Comparison of ENCODE assay signal across 11 cellular contexts in the genomic region with DNA sequence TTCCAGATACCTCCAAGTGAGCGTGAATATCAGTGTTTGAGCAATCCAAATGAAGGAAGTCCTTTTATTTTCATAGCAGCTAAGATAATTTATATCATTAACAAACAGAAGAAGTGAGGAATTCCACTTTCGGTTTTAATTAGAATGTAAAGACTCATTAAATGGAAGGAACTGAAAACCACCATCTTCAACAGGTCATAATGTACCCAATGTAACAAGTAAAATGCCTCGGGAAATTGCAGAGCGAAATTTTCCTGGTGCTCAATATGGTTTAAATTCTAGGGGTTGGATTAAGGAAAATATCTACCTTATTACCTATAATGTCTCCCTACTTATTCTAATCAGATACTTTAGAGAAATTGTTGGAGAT. TPM values are rescaled to one million over a fixed set of nuclear protein-coding genes. Genes with fewer than 3 reads are reported as not detected.
DNase-seq lines count a peak whose midpoint lies in the region; ATAC-seq, FAIRE-seq and TF ChIP-seq lines count a peak whose summit lies in the region.
"Had no signal": no experiment of that assay in that cellular context is flagged by ENCODE, and none has a peak within 500 bp of the region (broad histone marks: within the 10 kb centered on the region; RNA-seq: fewer than 3 reads in every experiment).

No MANE protein-coding gene starts in this region.

- H3K4me3 Mint-ChIP-seq in IgD-negative memory B cell (peak overlapping the region; percentile 34 to 88 (median 56)), astrocyte (ENCODE audit: unreplicated experiment) (peak overlapping the region; percentile 20), natural killer cell (no peak overlapping the region)

- POLR2A ChIA-PET in SK-N-SH (lab: Yijun Ruan, JAX) = no interaction called here

- ATAC-seq in SK-N-SH treated with all-trans-retinoic acid at 6 μM for 48 hours (no peak), natural killer cell (no peak), aorta (ENCODE audit: low FRiP score) (no peak)

- H3K27me3 Mint-ChIP-seq in IgD-negative memory B cell (no peaks in the 10 kb centered on the region), astrocyte (ENCODE audit: low read depth, unreplicated experiment) (no peaks in the 10 kb centered on the region), natural killer cell (ENCODE audit: low read depth in 2 of 2) (no peaks in the 10 kb centered on the region)

- peaks cover 27% of the 10 kb centered on the region for H3F3A ChIP-seq in SK-N-SH (replicated peaks; ENCODE audit: insufficient read depth)

- H3K9me3 ChIP-seq in SK-N-SH = no peaks in the 10 kb centered on the region
- H3K9me3 ChIP-seq in astrocyte (ENCODE audit: insufficient read depth, low read depth, low read length) = no peaks in the 10 kb centered on the region
- H3K9me3 ChIP-seq in spleen = no peaks in the 10 kb centered on the region
- no peaks in the 10 kb centered on the region for H3K9me3 ChIP-seq in aorta (ENCODE audit: control insufficient read depth, low read length)

- H3K27me3 ChIP-seq in SK-N-SH (ENCODE audit: insufficient read depth) (no peaks in the 10 kb centered on the region), astrocyte (ENCODE audit: insufficient read depth, low read length) (no peaks in the 10 kb centered on the region), spleen (replicated peaks in 1 of 7) (no peaks in the 10 kb centered on the region), aorta (ENCODE audit: control insufficient read depth in 1 of 2, insufficient read depth in 2 of 2, low read length in 1 of 2) (no peaks in the 10 kb centered on the region)

- H3K4me2 ChIP-seq in SK-N-SH = peak overlapping the region; percentile 12; the same call in 1 of the 2 replicates
- H3K4me2 ChIP-seq in astrocyte (ENCODE audit: low read length) = peak overlapping the region; percentile 83

- no peak for TF ChIP-seq RAD21 in SK-N-SH (IDR thresholded peaks at IDR 0.05; ENCODE audit: low read length)

- TF ChIP-seq EP300 in SK-N-SH (IDR thresholded peaks at IDR 0.05; ENCODE audit: borderline replicate concordance in 1 of 2, low read depth in 1 of 2, low read length in 1 of 2) = 0 out of 4 replicates have a peak, but pooled peaks of 1 of the 2 experiments have one; percentile 2

- DNase-seq in SK-N-SH = no peak
- no peak for DNase-seq in astrocyte (ENCODE audit: low read depth)
- no peak for DNase-seq in natural killer cell
- DNase-seq in spleen = no peak
- DNase-seq in GM13977 (ENCODE audit: low spot score) = no peak
- no peak for DNase-seq in aorta
- DNase-seq: amygdala; effector memory CD4-positive, alpha-beta T cell; NCI-H524 treated with DMSO at 0.1 percent for 48 hours had no signal

- H3K4me1 Mint-ChIP-seq in IgD-negative memory B cell = peaks cover 11 to 15% (median 11%) of the 10 kb centered on the region in 3 donors
- H3K4me1 Mint-ChIP-seq in astrocyte (ENCODE audit: low read depth, unreplicated experiment) = peaks cover 23% of the 10 kb centered on the region
- H3K4me1 Mint-ChIP-seq in natural killer cell = peaks cover 0 to 9% of the 10 kb centered on the region in 2 donors

- CTCF ChIA-PET in SK-N-SH (lab: Yijun Ruan, JAX) = interaction anchor here (1.2 to 3.2 kb wide), 2 partner anchors 34 to 151 kb away, joined by 3 to 14 read pairs; a partner anchor contains a TSS

- H3K4me1 ChIP-seq in SK-N-SH (ENCODE audit: control insufficient read depth in 1 of 2, insufficient read depth in 2 of 2, low read depth in 1 of 2, low read length in 1 of 2) (peaks cover 0 to 22% of the 10 kb centered on the region in 2 experiments; a peak in 2 of 4 replicates), astrocyte (ENCODE audit: insufficient read depth, low read length) (peaks cover 24% of the 10 kb centered on the region), spleen (peaks cover 0 to 13% (median 2%) of the 10 kb centered on the region in 6 donors), aorta (ENCODE audit: control insufficient read depth in 1 of 2, insufficient read depth in 2 of 2, low read length in 2 of 2) (no peaks in the 10 kb centered on the region)

- TF ChIP-seq POLR2A in spleen (IDR thresholded peaks at IDR 0.05) = no peak

- peak overlapping the region; percentile 23; the same call in 1 of the 2 replicates for H2AFZ ChIP-seq in SK-N-SH (ENCODE audit: low read depth)
- no peak overlapping the region for H2AFZ ChIP-seq in astrocyte (ENCODE audit: low read depth, low read length)

- no peak overlapping the region for H3K27ac Mint-ChIP-seq in IgD-negative memory B cell
- H3K27ac Mint-ChIP-seq in astrocyte (ENCODE audit: unreplicated experiment) = peak overlapping the region; percentile 90
- peak overlapping the region; percentile 21 to 36 for H3K27ac Mint-ChIP-seq in natural killer cell

- H3K4me3 ChIP-seq in SK-N-SH (ENCODE audit: low read depth in 2 of 2, low read length in 1 of 2) (no peak overlapping the region), astrocyte (ENCODE audit: insufficient read depth, low read depth, low read length) (no peak overlapping the region), spleen (peak overlapping the region in 1 of 8 donors; percentile 16), aorta (ENCODE audit: low read length in 2 of 2) (no peak overlapping the region)

- TF ChIP-seq CTCF in SK-N-SH (IDR thresholded peaks at IDR 0.05) (no peak), astrocyte (IDR thresholded peaks at IDR 0.05; ENCODE audit: insufficient read depth, low read depth, low read length) (no peak), natural killer cell (IDR thresholded peaks at IDR 0.05) (no peak), spleen (IDR thresholded peaks at IDR 0.05 in 8 of 11, conservative IDR thresholded peaks at IDR 0.05 in 3 of 11) (no peak), GM13977 (IDR thresholded peaks at IDR 0.05; ENCODE audit: extremely low read depth, insufficient read depth, missing control alignments) (no peak)

- H3K9ac ChIP-seq in SK-N-SH (peak overlapping the region; percentile 18; the same call in 1 of the 2 replicates), astrocyte (ENCODE audit: low read length) (peak overlapping the region; percentile 15)

- no peaks in the 10 kb centered on the region for H4K20me1 ChIP-seq in SK-N-SH (ENCODE audit: insufficient read depth)
- no peaks in the 10 kb centered on the region for H4K20me1 ChIP-seq in astrocyte (ENCODE audit: insufficient read depth, low read length)

- no peaks in the 10 kb centered on the region for H3K36me3 ChIP-seq in SK-N-SH (replicated peaks in 1 of 2; ENCODE audit: control insufficient read depth in 1 of 2, insufficient read depth in 2 of 2, low read length in 1 of 2)
- no peaks in the 10 kb centered on the region for H3K36me3 ChIP-seq in astrocyte (ENCODE audit: insufficient read depth, low read length)
- H3K36me3 ChIP-seq in spleen = no peaks in the 10 kb centered on the region
- no peaks in the 10 kb centered on the region for H3K36me3 ChIP-seq in aorta (ENCODE audit: control insufficient read depth in 1 of 2, insufficient read depth in 2 of 2, low read length in 1 of 2)

- no peaks in the 10 kb centered on the region for H3K9me3 Mint-ChIP-seq in IgD-negative memory B cell
- no peaks in the 10 kb centered on the region for H3K9me3 Mint-ChIP-seq in astrocyte (ENCODE audit: unreplicated experiment)
- no peaks in the 10 kb centered on the region for H3K9me3 Mint-ChIP-seq in natural killer cell

- H3K9me2 ChIP-seq in SK-N-SH = no peaks in the 10 kb centered on the region

- WGBS in SK-N-SH (ENCODE audit: low lambda C conversion rate) = 21% methylated on average over 4 of the region's 4 CpGs
- 24 to 55% (median 38%) methylated on average over 4 of the region's 4 CpGs for WGBS in spleen, 5 donors
- WGBS in aorta, 2 donors = 56 to 68% methylated on average over 4 of the region's 4 CpGs

- FAIRE-seq in astrocyte (lab: Jason Lieb, UNC) = no peak

- H3K79me2 ChIP-seq in SK-N-SH (ENCODE audit: insufficient read depth) = no peaks in the 10 kb centered on the region
- no peaks in the 10 kb centered on the region for H3K79me2 ChIP-seq in astrocyte (ENCODE audit: insufficient read depth, low read length)

- in situ Hi-C loops in GM13977 (cut with MboI; ENCODE audit: low pct_unique_long_range_greater_than_20kb, low sequenced_read_pairs, unreplicated experiment) = loop anchor here (25.0 kb wide), 1 partner anchor 381 kb away; no protein-coding TSS in a partner anchor

- no peaks in the 10 kb centered on the region for H3K36me3 Mint-ChIP-seq in IgD-negative memory B cell
- no peaks in the 10 kb centered on the region for H3K36me3 Mint-ChIP-seq in astrocyte (ENCODE audit: low read depth, unreplicated experiment)
- H3K36me3 Mint-ChIP-seq in natural killer cell = no peaks in the 10 kb centered on the region

- H3K27ac ChIP-seq in SK-N-SH (ENCODE audit: low read depth in 2 of 2, low read length in 1 of 2) = peak overlapping the region; percentile 12 to 96; a peak in 3 of 4 replicates
- H3K27ac ChIP-seq in astrocyte (ENCODE audit: low read depth, low read length) = peak overlapping the region; percentile 97
- peak overlapping the region in 4 of 8 donors; percentile 37 to 66 (median 46) for H3K27ac ChIP-seq in spleen
- H3K27ac ChIP-seq in aorta (ENCODE audit: low read depth in 1 of 2, low read length in 2 of 2) = no peak overlapping the region

- intact Hi-C loops in natural killer cell (cut with micrococcal nuclease) = loop anchor here (10.0 kb wide), 1 partner anchor 408 kb away; no protein-coding TSS in a partner anchor
- intact Hi-C loops in spleen (cut with DNase I; ENCODE audit: low total_unique reads) = no loop called here
- intact Hi-C loops in aorta (cut with DNase I) = loop anchor here in 1 of 2 donors (2.0 kb wide), 1 partner anchor 34 kb away; a partner anchor contains a TSS

TF ChIP-seq in SK-N-SH, 30 proteins besides CTCF, POLR2A, EP300 and RAD21 (continues in another document):
- TF ChIP-seq FOSL2 (IDR thresholded peaks at IDR 0.05; ENCODE audit: borderline replicate concordance, low read depth) = no peak

TF ChIP-seq in SK-N-SH treated with all-trans-retinoic acid at 6 μM for 48 hours, 23 proteins besides CTCF, POLR2A, EP300 and RAD21 (continues in another document):
- TF ChIP-seq TOX (CRISPR knock-in tag; IDR thresholded peaks at IDR 0.05; ENCODE audit: borderline replicate concordance) (no peak), SNAI2 (CRISPR knock-in tag; IDR thresholded peaks at IDR 0.05) (no peak)

RNA-seq across cellular contexts. Expression of a gene that starts 33.9 kb away (rescaled TPM):
- polyA plus RNA-seq in SK-N-SH (2012; rRNA removed) (10.3 and 10.5 TPM in 2 replicates), IgD-negative memory B cell (18.7 TPM), spleen (1 to 10 TPM; 3.2 to 4.6 (median 4.6) TPM), aorta (under 1 TPM; 0.33 to 0.38 TPM)
- 6.4 and 8.5 TPM in 2 replicates for polyA plus RNA-seq in SK-N-SH (2012; cell fraction: cytosol; rRNA removed)
- polyA plus RNA-seq in SK-N-SH (2012; cell fraction: nucleus; rRNA removed) = 15.2 and 17.4 TPM in 2 replicates
- total RNA-seq in astrocyte (20.8 and 21.0 TPM in 2 replicates), natural killer cell (1 to 10 TPM in 1 of 3 donors, under 1 TPM in 2; 0.39 to 1.1 (median 0.75) TPM), spleen (10 to 100 TPM in 6 of 7 donors, 1 to 10 TPM in 1; 9.3 to 25.2 (median 12.9) TPM), aorta (1 to 10 TPM; 2.5 to 3.0 TPM)

RNA-seq across cellular contexts. Expression of a gene that starts 44.0 kb away (rescaled TPM):
- polyA plus RNA-seq in SK-N-SH (2012; rRNA removed) (4.5 and 6.3 TPM in 2 replicates), IgD-negative memory B cell (8.7 TPM), spleen (1 to 10 TPM; 6.8 to 9.3 (median 8.7) TPM), aorta (10 to 100 TPM in 1 of 2 donors, 1 to 10 TPM in 1; 7.0 to 10.8 TPM)
- polyA plus RNA-seq in SK-N-SH (2012; cell fraction: cytosol; rRNA removed) = 7.9 and 8.1 TPM in 2 replicates
- 1.6 and 3.5 TPM in 2 replicates for polyA plus RNA-seq in SK-N-SH (2012; cell fraction: nucleus; rRNA removed)
- total RNA-seq in astrocyte (18.5 and 20.5 TPM in 2 replicates), natural killer cell (10 to 100 TPM; 10.2 to 13.9 (median 10.8) TPM), spleen (10 to 100 TPM; 16.8 to 26.5 (median 18.6) TPM), aorta (10 to 100 TPM in 1 of 2 donors, 1 to 10 TPM in 1; 9.3 to 11.0 TPM)

Comparison
In these comparisons a context has a peak if more than half of its experiments do, and no peak if none do; other contexts are left out.
1. H3K27ac ChIP-seq: peak in SK-N-SH (2 of 2) and astrocyte (single experiment); none in aorta (0 of 2).
2. H3K27ac Mint-ChIP-seq: peak in astrocyte (single experiment) and natural killer cell (2 of 2); none in IgD-negative memory B cell (0 of 3).